9 cellular contexts compared by ENCODE assay signal in genomic region chr5:59099270-59099994, GRCh38.
DNase-seq lines count a peak whose midpoint lies in the region; ATAC-seq and TF ChIP-seq lines count a peak whose summit lies in the region.
"Had no signal": no experiment of that assay in that cellular context is flagged by ENCODE, and none has a peak within 500 bp of the region (broad histone marks: within the 10 kb centered on the region; RNA-seq: fewer than 3 reads in every experiment).

No MANE protein-coding gene starts in this region.

- H3K4me3 ChIP-seq in astrocyte of the cerebellum (ENCODE audit: low read depth, low read length): no peak overlapping the region
- H3K4me3 ChIP-seq: K562 had no signal

- in situ Hi-C loops in astrocyte of the cerebellum (cut with HindIII; ENCODE audit: low sequenced_read_pairs): no loop called here

- DNase-seq in M059J (ENCODE audit: low read depth): peak; percentile 85
- peak; percentile 44 for DNase-seq in astrocyte of the cerebellum (ENCODE audit: low read depth)
- DNase-seq in stimulated activated CD4-positive, alpha-beta T cell treated with anti-CD3 and anti-CD28 coated beads, Interleukin-4, amount 100 ng/mL, for 48 hours (ENCODE audit: low read depth in 2 of 2): peak; percentile 12 to 18
- DNase-seq in medulla oblongata (ENCODE audit: extremely low spot score): no peak
- DNase-seq in mesenteric fat pad (ENCODE audit: low spot score): no peak

- ATAC-seq in GM19395 (IDR thresholded peaks at IDR 0.05; ENCODE audit: unreplicated experiment) (peak; percentile 73), HG02588 (IDR thresholded peaks at IDR 0.05; ENCODE audit: unreplicated experiment) (no peak), GM21825 (IDR thresholded peaks at IDR 0.05; ENCODE audit: unreplicated experiment) (no peak)
- ATAC-seq: K562 had no signal

- TF ChIP-seq CTCF in astrocyte of the cerebellum (IDR thresholded peaks at IDR 0.05; ENCODE audit: low read depth, low read length, missing control alignments): no peak

Comparison
In these comparisons a context has a peak if more than half of its experiments do, and no peak if none do; other contexts are left out.
1. DNase-seq: peak in M059J (single experiment), astrocyte of the cerebellum (single experiment) and stimulated activated CD4-positive, alpha-beta T cell treated with anti-CD3 and anti-CD28 coated beads, Interleukin-4, amount 100 ng/mL, for 48 hours (2 of 2); none in medulla oblongata (single experiment) and mesenteric fat pad (single experiment).